Comparison of ENCODE assay signal across 8 cellular contexts in genomic region chr19:8412783-8413592, GRCh38. TPM values are rescaled to one million over a fixed set of nuclear protein-coding genes. Genes with fewer than 3 reads are reported as not detected.
A peak's percentile ranks its signal among the peaks of the same experiment; 100 is the strongest.
DNase-seq lines count a peak whose midpoint lies in the region; ATAC-seq, FAIRE-seq and TF ChIP-seq lines count a peak whose summit lies in the region.

Gene MARCHF2 (plus strand): TSS chr19:8413305. CDS start chr19:8421841, 8,536 bp downstream.

- intact Hi-C loops in cardiac septum (cut with DNase I) = loop anchor here (5.0 kb wide), 2 partner anchors 34 to 94 kb away; no protein-coding TSS in a partner anchor
- intact Hi-C loops in posterior cingulate gyrus (cut with DNase I) = loop anchor here (5.0 kb wide), 1 partner anchor 94 kb away; no protein-coding TSS in a partner anchor

- DNase-seq in GM12892 (ENCODE audit: insufficient read length) (peak; percentile 96), NCI-H1436 (lab: John Stamatoyannopoulos, UW) (peak; percentile 94), SW480 (ENCODE audit: low spot score) (peak; percentile 94), cardiac septum (ENCODE audit: low spot score) (peak; percentile 99), posterior cingulate gyrus (peak; percentile 91 to 100 (median 96)), type B pancreatic cell (ENCODE audit: extremely low spot score, unreplicated experiment) (peak; percentile 98)
- DNase-seq in activated naive CD8-positive, alpha-beta T cell treated with anti-CD3 and anti-CD28 coated beads, Interleukin-2, amount 50 U/mL, for 24 hours = peak; percentile 94

- TF ChIP-seq CTCF in type B pancreatic cell (conservative IDR thresholded peaks at IDR 0.05) = peak; percentile 74

- no peaks in the 10 kb centered on the region for H3K36me3 Mint-ChIP-seq in activated naive CD8-positive, alpha-beta T cell treated with anti-CD3 and anti-CD28 coated beads, Interleukin-2, amount 50 U/mL, for 24 hours (ENCODE audit: low read depth)
- H3K36me3 Mint-ChIP-seq in type B pancreatic cell = no peaks in the 10 kb centered on the region

- no peaks in the 10 kb centered on the region for H3K9me3 Mint-ChIP-seq in activated naive CD8-positive, alpha-beta T cell treated with anti-CD3 and anti-CD28 coated beads, Interleukin-2, amount 50 U/mL, for 24 hours
- H3K9me3 Mint-ChIP-seq in type B pancreatic cell = no peaks in the 10 kb centered on the region

- H3K4me3 Mint-ChIP-seq in activated naive CD8-positive, alpha-beta T cell treated with anti-CD3 and anti-CD28 coated beads, Interleukin-2, amount 50 U/mL, for 24 hours = peak within 1 kb of the TSS; percentile 70
- peak within 1 kb of the TSS; percentile 80 for H3K4me3 Mint-ChIP-seq in type B pancreatic cell

- peaks cover 7% of the 10 kb centered on the region for H3K4me1 Mint-ChIP-seq in activated naive CD8-positive, alpha-beta T cell treated with anti-CD3 and anti-CD28 coated beads, Interleukin-2, amount 50 U/mL, for 24 hours
- no peaks in the 10 kb centered on the region for H3K4me1 Mint-ChIP-seq in type B pancreatic cell (ENCODE audit: unreplicated experiment)

- H3K27ac Mint-ChIP-seq in activated naive CD8-positive, alpha-beta T cell treated with anti-CD3 and anti-CD28 coated beads, Interleukin-2, amount 50 U/mL, for 24 hours = no peak within 1 kb of the TSS
- H3K27ac Mint-ChIP-seq in type B pancreatic cell = no peak within 1 kb of the TSS

- peak; percentile 98 for FAIRE-seq in GM12892 (lab: Jason Lieb, UNC)

- peak; percentile 99 for ATAC-seq in HG02840 (IDR thresholded peaks at IDR 0.05; ENCODE audit: low FRiP score, unreplicated experiment)
- ATAC-seq in activated naive CD8-positive, alpha-beta T cell treated with anti-CD3 and anti-CD28 coated beads, Interleukin-2, amount 50 U/mL, for 24 hours = peak; percentile 100

- no peaks in the 10 kb centered on the region for H3K27me3 Mint-ChIP-seq in activated naive CD8-positive, alpha-beta T cell treated with anti-CD3 and anti-CD28 coated beads, Interleukin-2, amount 50 U/mL, for 24 hours
- no peaks in the 10 kb centered on the region for H3K27me3 Mint-ChIP-seq in type B pancreatic cell

- TF ChIP-seq POLR2A in GM12892 (IDR thresholded peaks at IDR 0.05; ENCODE audit: low read depth, low read length) = peak; percentile 60; the same call in 1 of the 2 replicates

RNA-seq across cellular contexts. Expression of gene MARCHF2, which starts in this region (rescaled TPM):
- polyA plus RNA-seq in GM12892 (2012; ENCODE audit: missing spikeins) = 10.5 TPM
- total RNA-seq in cardiac septum = 84.3 TPM
- 15.5 and 24.7 TPM in 2 replicates for total RNA-seq in type B pancreatic cell (ENCODE audit: low replicate concordance)

Comparison
In these comparisons a context has a peak if more than half of its experiments do, and no peak if none do; other contexts are left out.
1. Peak in every context shown above with its lines: DNase-seq and ATAC-seq.